26 cellular contexts compared by ENCODE assay signal in genomic region chr13:112625698-112626097, GRCh38.
"Had no signal": no experiment of that assay in that cellular context is flagged by ENCODE, and none has a peak within 500 bp of the region (broad histone marks: within the 10 kb centered on the region; RNA-seq: fewer than 3 reads in every experiment).

No MANE protein-coding gene starts in this region.

- DNase-seq: activated CD4-positive, alpha-beta T cell treated with anti-CD3 and anti-CD28 coated beads for 4 hours; activated CD8-positive, alpha-beta memory T cell treated with anti-CD3 and anti-CD28 coated beads, Interleukin-2, amount 50 U/mL, for 4 hours; activated CD8-positive, alpha-beta T cell treated with anti-CD3 and anti-CD28 coated beads for 36 hours; activated effector memory CD4-positive, alpha-beta T cell treated with Interleukin-2 at 50 U/mL for 16 hours; activated naive CD4-positive, alpha-beta T cell; body of pancreas; central memory CD4-positive, alpha-beta T cell; Kasumi-1; NCI-H1105 treated with DMSO at 0.1 percent for 48 hours; NCI-H1436 treated with DMSO at 0.1 percent for 48 hours; NCI-H187; NCI-H2081; NCI-H510A treated with DMSO at 0.1 percent for 48 hours; NCI-H69; NK-92 treated with Interleukin-12 subunit alpha and Interleukin-12 subunit beta, amount 100 ng/mL, for 24 hours; OCI-M1; Right ventricle myocardium superior; SJCRH30; SK-N-SH; T-helper 1 cell had no signal

- FAIRE-seq: bronchial epithelial cell had no signal

- H3K9ac ChIP-seq: SK-N-SH had no signal

- H3K27ac Mint-ChIP-seq: activated CD8-positive, alpha-beta T cell treated with anti-CD3 and anti-CD28 coated beads for 36 hours; activated naive CD4-positive, alpha-beta T cell treated with anti-CD3 and anti-CD28 coated beads, Interleukin-2, amount 50 U/mL, for 24 hours had no signal

- H3K4me3 ChIP-seq: ascending aorta, body of pancreas, SJCRH30 had no signal

- ATAC-seq: activated CD4-positive, CD25-positive, alpha-beta regulatory T cell treated with anti-CD3 and anti-CD28 coated beads, Interleukin-2, amount 50 U/mL, for 24 hours; activated CD8-positive, alpha-beta T cell treated with anti-CD3 and anti-CD28 coated beads for 36 hours; body of pancreas; Panc1 had no signal

- H3K9me3 ChIP-seq: ascending aorta, body of pancreas, SJCRH30, SK-N-SH had no signal

- H3K27ac ChIP-seq: ascending aorta, body of pancreas, RWPE1, SJCRH30 had no signal

- H3K36me3 ChIP-seq: ascending aorta, SJCRH30 had no signal

- H3K27me3 ChIP-seq: ascending aorta, body of pancreas had no signal

- H3K4me1 ChIP-seq: ascending aorta, body of pancreas, SJCRH30 had no signal

- H3K36me3 Mint-ChIP-seq: activated naive CD4-positive, alpha-beta T cell treated with anti-CD3 and anti-CD28 coated beads, Interleukin-2, amount 50 U/mL, for 24 hours had no signal

- H3K9me3 Mint-ChIP-seq: activated CD8-positive, alpha-beta T cell treated with anti-CD3 and anti-CD28 coated beads for 36 hours; activated naive CD4-positive, alpha-beta T cell treated with anti-CD3 and anti-CD28 coated beads, Interleukin-2, amount 50 U/mL, for 24 hours had no signal

- H3K4me3 Mint-ChIP-seq: activated CD8-positive, alpha-beta T cell treated with anti-CD3 and anti-CD28 coated beads for 36 hours; activated naive CD4-positive, alpha-beta T cell treated with anti-CD3 and anti-CD28 coated beads, Interleukin-2, amount 50 U/mL, for 24 hours had no signal

- H3K4me2 ChIP-seq: SK-N-SH had no signal

- H3K4me1 Mint-ChIP-seq: activated naive CD4-positive, alpha-beta T cell treated with anti-CD3 and anti-CD28 coated beads, Interleukin-2, amount 50 U/mL, for 24 hours had no signal
